ENCODE assay signal across 8 cellular contexts in the genomic region with DNA sequence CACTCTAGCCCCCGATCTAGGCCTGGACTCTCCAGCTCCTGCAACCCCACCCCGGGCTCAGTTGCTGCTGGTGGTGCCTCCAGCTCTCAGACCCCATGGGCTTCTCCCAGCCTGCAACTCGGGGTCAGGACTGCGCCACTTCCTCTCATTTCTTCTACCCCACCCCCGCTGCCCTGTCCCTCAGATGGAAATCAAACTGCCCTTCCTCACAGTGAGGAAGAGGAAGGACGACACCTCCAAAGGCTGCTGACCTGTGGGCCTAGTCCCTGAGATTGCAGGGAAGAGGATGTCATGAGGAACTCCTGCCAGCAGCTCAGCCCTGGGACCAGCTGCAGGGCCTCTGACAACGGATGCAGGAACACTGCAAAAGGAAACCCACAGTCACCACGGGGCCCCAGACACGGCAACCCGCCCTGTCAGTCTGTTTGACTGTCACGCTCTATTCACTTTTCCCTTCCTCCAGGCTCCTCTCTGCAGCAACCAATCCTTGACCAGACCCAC. TPM values are rescaled to one million over a fixed set of nuclear protein-coding genes. Genes with fewer than 3 reads are reported as not detected.
DNase-seq lines count a peak whose midpoint lies in the region; ATAC-seq and TF ChIP-seq lines count a peak whose summit lies in the region.

No MANE protein-coding gene starts in this region.

- H2AFZ ChIP-seq in HCT116 (ENCODE audit: low read depth, low read length, poor library complexity, severe bottlenecking) = no peak overlapping the region

- H3K27ac Mint-ChIP-seq in Calu3 (ENCODE audit: unreplicated experiment) = peak overlapping the region; percentile 94
- H3K27ac Mint-ChIP-seq in activated naive CD8-positive, alpha-beta T cell treated with anti-CD3 and anti-CD28 coated beads, Interleukin-2, amount 10 ng/mL, durations not matched to agents 7 days and 5 days = peak overlapping the region; percentile 94

- ATAC-seq in HCT116 (no peak), HG03159 (IDR thresholded peaks at IDR 0.05; ENCODE audit: unreplicated experiment) (no peak)
- ATAC-seq in activated naive CD8-positive, alpha-beta T cell treated with anti-CD3 and anti-CD28 coated beads, Interleukin-2, amount 10 ng/mL, durations not matched to agents 7 days and 5 days (ENCODE audit: low read depth) = peak; percentile 65

- BruUV-seq in Calu3 (replicated peaks; lab: Mats Ljungman, UMichigan) (no TSS peak), HCT116 (replicated peaks; lab: Mats Ljungman, UMichigan) (no TSS peak)

- TF ChIP-seq CTCF in Calu3 (IDR thresholded peaks at IDR 0.05; ENCODE audit: unreplicated experiment) = no peak
- no peak for TF ChIP-seq CTCF in HCT116 (IDR thresholded peaks at IDR 0.05 in 2 of 3, conservative IDR thresholded peaks at IDR 0.05 in 1 of 3; ENCODE audit: borderline replicate concordance in 1 of 3, insufficient read depth in 1 of 3, low read depth in 2 of 3, low read length in 2 of 3)
- TF ChIP-seq CTCF in Peyer's patch (IDR thresholded peaks at IDR 0.05) = no peak
- TF ChIP-seq CTCF in thyroid gland (IDR thresholded peaks at IDR 0.05) = no peak

- CTCF ChIA-PET in Calu3 (lab: Charles Lee) = interaction anchor here (0.9 kb wide), 1 partner anchor 12 kb away, joined by 4 read pairs; no protein-coding TSS in a partner anchor
- CTCF ChIA-PET in HCT116 (lab: Charles Lee) = interaction anchor here (4.2 kb wide), 1 partner anchor 16 kb away, joined by 27 read pairs; a partner anchor contains a TSS

- H3K9me3 ChIP-seq in HCT116 (ENCODE audit: control insufficient read depth in 1 of 2, insufficient read depth in 1 of 2, low read depth in 1 of 2, low read length in 2 of 2) = no peaks in the 10 kb centered on the region
- H3K9me3 ChIP-seq in Peyer's patch = no peaks in the 10 kb centered on the region
- no peaks in the 10 kb centered on the region for H3K9me3 ChIP-seq in thyroid gland

- H4K20me1 ChIP-seq in HCT116 (ENCODE audit: insufficient read depth) = peaks cover 3% of the 10 kb centered on the region; the same call in 1 of the 2 replicates

- peak overlapping the region; percentile 42; the same call in 1 of the 2 replicates for H3K9ac ChIP-seq in HCT116 (ENCODE audit: low read length)

- no peaks in the 10 kb centered on the region for H3K9me2 ChIP-seq in HCT116 (ENCODE audit: insufficient read depth)

- H3K4me3 ChIP-seq in HCT116 (replicated peaks in 1 of 2; ENCODE audit: low read depth in 1 of 2, low read length in 2 of 2) = no peak overlapping the region
- H3K4me3 ChIP-seq in Peyer's patch = peak overlapping the region in 1 of 4 donors; percentile 14
- no peak overlapping the region for H3K4me3 ChIP-seq in thyroid gland (replicated peaks in 1 of 3)

- POLR2A ChIA-PET in HCT116 (lab: Charles Lee) = interaction anchor here (2.1 kb wide), 1 partner anchor 15 kb away, joined by 6 read pairs; no protein-coding TSS in a partner anchor
- POLR2A ChIA-PET in activated naive CD8-positive, alpha-beta T cell treated with anti-CD3 and anti-CD28 coated beads, Interleukin-2, amount 10 ng/mL, durations not matched to agents 7 days and 5 days (lab: Charles Lee) = interaction anchor here (0.9 to 10.1 kb wide), 7 partner anchors 12 to 109 kb away, joined by 3 to 286 read pairs (median 14); a partner anchor contains a TSS

- H3K4me1 ChIP-seq in HCT116 (ENCODE audit: control insufficient read depth in 1 of 2, insufficient read depth in 2 of 2, low read length in 2 of 2) (peaks cover 69 to 83% of the 10 kb centered on the region in 2 experiments), Peyer's patch (peaks cover 64 to 99% (median 75%) of the 10 kb centered on the region in 4 donors), thyroid gland (peaks cover 85 to 95% of the 10 kb centered on the region in 2 donors)

- no peak for DNase-seq in Calu3
- no peak for DNase-seq in HCT116 (ENCODE audit: low read depth, low spot score)
- peak; percentile 67 to 89 (median 85) for DNase-seq in Peyer's patch
- DNase-seq in activated naive CD8-positive, alpha-beta T cell treated with anti-CD3 and anti-CD28 coated beads, Interleukin-2, amount 10 ng/mL, durations not matched to agents 7 days and 5 days = peak; percentile 73
- DNase-seq in lung microvascular endothelial cell (ENCODE audit: low read depth in 2 of 2) = peak; percentile 80 to 89
- DNase-seq in thyroid gland = peak in 1 of 2 donors; percentile 46
- no peak for DNase-seq in AG08396 (ENCODE audit: low spot score)

- peaks cover 34% of the 10 kb centered on the region for H3K36me3 Mint-ChIP-seq in Calu3 (ENCODE audit: insufficient read depth, unreplicated experiment)
- peaks cover 11% of the 10 kb centered on the region for H3K36me3 Mint-ChIP-seq in activated naive CD8-positive, alpha-beta T cell treated with anti-CD3 and anti-CD28 coated beads, Interleukin-2, amount 10 ng/mL, durations not matched to agents 7 days and 5 days

- no peak for TF ChIP-seq POLR2A in HCT116 (IDR thresholded peaks at IDR 0.05; ENCODE audit: borderline replicate concordance, extremely low read depth, insufficient read depth, insufficient read length)
- no peak for TF ChIP-seq POLR2A in Peyer's patch (IDR thresholded peaks at IDR 0.05)
- no peak for TF ChIP-seq POLR2A in thyroid gland (IDR thresholded peaks at IDR 0.05)

- H3K9me3 Mint-ChIP-seq in Calu3 (ENCODE audit: low read depth, unreplicated experiment) = no peaks in the 10 kb centered on the region
- H3K9me3 Mint-ChIP-seq in activated naive CD8-positive, alpha-beta T cell treated with anti-CD3 and anti-CD28 coated beads, Interleukin-2, amount 10 ng/mL, durations not matched to agents 7 days and 5 days = no peaks in the 10 kb centered on the region

- RAD21 ChIA-PET in HCT116 (lab: Charles Lee; ENCODE audit: low non-redundant PET in 1 of 2, low total read pairs in 2 of 2, uncharacterized antibody in 2 of 2, unreplicated experiment in 2 of 2) = no interaction called here

- TF ChIP-seq RAD21 in HCT116 (IDR thresholded peaks at IDR 0.05; ENCODE audit: low read depth) = no peak

- H3K27ac ChIP-seq in HCT116 (ENCODE audit: low read depth, low read length) (peak overlapping the region; percentile 84; the same call in 1 of the 2 replicates), Peyer's patch (peak overlapping the region; percentile 78 to 95 (median 88)), thyroid gland (peak overlapping the region in 2 of 3 donors; percentile 50 to 59)

- peaks cover 94% of the 10 kb centered on the region for H3K79me2 ChIP-seq in HCT116 (ENCODE audit: insufficient read depth, low read length)

- H3K27me3 Mint-ChIP-seq in Calu3 (ENCODE audit: unreplicated experiment) = no peaks in the 10 kb centered on the region
- no peaks in the 10 kb centered on the region for H3K27me3 Mint-ChIP-seq in activated naive CD8-positive, alpha-beta T cell treated with anti-CD3 and anti-CD28 coated beads, Interleukin-2, amount 10 ng/mL, durations not matched to agents 7 days and 5 days

- intact Hi-C loops in Calu3 (cut with micrococcal nuclease; ENCODE audit: unreplicated experiment) = loop anchor here (5.0 kb wide), 1 partner anchor 84 kb away; no protein-coding TSS in a partner anchor
- intact Hi-C loops in HCT116 (cut with micrococcal nuclease) = no loop called here
- intact Hi-C loops in thyroid gland (cut with DNase I) = no loop called here

- H3K4me2 ChIP-seq in HCT116 (ENCODE audit: low read length) = peak overlapping the region; percentile 89

- peaks cover 1 to 6% of the 10 kb centered on the region in 2 experiments; a peak in 1 of 4 replicates for H3K36me3 ChIP-seq in HCT116 (ENCODE audit: control insufficient read depth in 1 of 2, insufficient read depth in 2 of 2, low read length in 2 of 2)
- H3K36me3 ChIP-seq in Peyer's patch = peaks cover 0 to 17% (median 0%) of the 10 kb centered on the region in 3 donors
- peaks cover 4 to 12% of the 10 kb centered on the region in 2 donors for H3K36me3 ChIP-seq in thyroid gland

- peaks cover 62% of the 10 kb centered on the region for H3K4me1 Mint-ChIP-seq in Calu3 (ENCODE audit: low read depth, unreplicated experiment)
- H3K4me1 Mint-ChIP-seq in activated naive CD8-positive, alpha-beta T cell treated with anti-CD3 and anti-CD28 coated beads, Interleukin-2, amount 10 ng/mL, durations not matched to agents 7 days and 5 days = peaks cover 75% of the 10 kb centered on the region

- 38 to 46% methylated on average over 11 of the region's 11 CpGs for WGBS in thyroid gland, 2 donors

- H3K4me3 Mint-ChIP-seq in Calu3 (ENCODE audit: low read depth, unreplicated experiment) = peak overlapping the region; percentile 32
- peak overlapping the region; percentile 84 for H3K4me3 Mint-ChIP-seq in activated naive CD8-positive, alpha-beta T cell treated with anti-CD3 and anti-CD28 coated beads, Interleukin-2, amount 10 ng/mL, durations not matched to agents 7 days and 5 days

- no peaks in the 10 kb centered on the region for H3K27me3 ChIP-seq in HCT116 (ENCODE audit: insufficient read depth, low read length)
- no peaks in the 10 kb centered on the region for H3K27me3 ChIP-seq in Peyer's patch
- H3K27me3 ChIP-seq in thyroid gland = no peaks in the 10 kb centered on the region

TF ChIP-seq in HCT116, 20 proteins besides CTCF, POLR2A, EP300 and RAD21 (continues in another document):
- TF ChIP-seq EZH2 (IDR thresholded peaks at IDR 0.05) (no peak), FOSL1 (IDR thresholded peaks at IDR 0.05; ENCODE audit: low read depth) (no peak), SIN3A (IDR thresholded peaks at IDR 0.05; ENCODE audit: low read depth) (no peak)

RNA-seq across cellular contexts. Expression of a gene that starts 29.3 kb away (rescaled TPM):
- 37.2 and 37.9 TPM in 2 replicates for total RNA-seq in Calu3 (2022)
- total RNA-seq in HCT116 (2021; ENCODE audit: unreplicated experiment) = 24.6 TPM
- polyA plus RNA-seq in HCT116 (2012) = 18.1 and 22.0 TPM in 2 replicates
- 10 to 100 TPM in 1 of 4 donors, 1 to 10 TPM in 3; 4.4 to 11.6 (median 7.0) TPM for total RNA-seq in Peyer's patch
- total RNA-seq in activated naive CD8-positive, alpha-beta T cell treated with anti-CD3 and anti-CD28 coated beads, Interleukin-2, amount 10 ng/mL, durations not matched to agents 7 days and 5 days = 10 to 100 TPM; 32.1 to 34.9 TPM
- 11.3 and 15.1 TPM in 2 replicates for total RNA-seq in lung microvascular endothelial cell
- total RNA-seq in thyroid gland = 10 to 100 TPM; 21.7 to 27.7 (median 24.7) TPM

Comparison
In these comparisons a context has a peak if more than half of its experiments do, and no peak if none do; other contexts are left out.
1. DNase-seq: peak in Peyer's patch (3 of 3), activated naive CD8-positive, alpha-beta T cell treated with anti-CD3 and anti-CD28 coated beads, Interleukin-2, amount 10 ng/mL, durations not matched to agents 7 days and 5 days (single experiment) and lung microvascular endothelial cell (2 of 2); none in Calu3 (single experiment), HCT116 (single experiment) and AG08396 (single experiment).
2. Peak in every context shown above with its lines, with median percentiles within 50 percentile points of each other: H3K27ac ChIP-seq.